Comparison of ENCODE assay signal across 10 cellular contexts in genomic region chr19:8893419-8893818, GRCh38.
"Had no signal": no experiment of that assay in that cellular context is flagged by ENCODE, and none has a peak within 500 bp of the region (broad histone marks: within the 10 kb centered on the region; RNA-seq: fewer than 3 reads in every experiment).

No MANE protein-coding gene starts in this region.

- H3K9me3 Mint-ChIP-seq: H9, HFFc6 had no signal

- H3K27ac ChIP-seq: GM23248, KMS-11 had no signal

- FAIRE-seq: H54 had no signal

- H3K4me3 Mint-ChIP-seq: H9, HFFc6 had no signal

- H3K4me1 Mint-ChIP-seq: H9 had no signal

- H3K27ac Mint-ChIP-seq: H9, HFFc6 had no signal

- H3K4me3 ChIP-seq: GM23248 had no signal

- DNase-seq: GM23248, GOT3, H9, HCEC 1CT, HFFc6, IMR-90, Karpas-422, KBM-7 had no signal
